In the genomic region with DNA sequence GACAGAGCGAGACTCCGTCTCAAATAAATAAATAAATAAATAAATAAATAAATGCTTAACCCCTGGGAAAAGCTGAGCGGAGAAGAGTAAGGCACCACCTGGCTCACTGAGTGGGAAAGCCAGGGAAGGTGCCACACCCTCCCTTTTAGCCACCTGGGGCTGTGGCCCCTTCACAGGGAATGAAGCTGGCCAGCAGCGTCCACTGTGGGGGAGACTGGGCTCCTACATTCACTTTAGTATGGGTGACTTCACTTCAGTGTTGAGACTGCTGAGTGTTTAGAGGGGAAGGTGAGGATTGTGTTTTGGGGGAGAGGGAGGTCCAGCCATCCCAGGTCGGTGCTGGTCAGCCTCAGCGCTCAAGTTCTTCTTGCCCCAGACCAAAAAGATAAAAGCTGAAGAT, we compare ENCODE assay signal across 8 cellular contexts. TPM values are rescaled to one million over a fixed set of nuclear protein-coding genes. Genes with fewer than 3 reads are reported as not detected.
DNase-seq lines count a peak whose midpoint lies in the region; ATAC-seq, FAIRE-seq and TF ChIP-seq lines count a peak whose summit lies in the region.

No MANE protein-coding gene starts in this region.

- TF ChIP-seq POLR2A in H54 (IDR thresholded peaks at IDR 0.05; ENCODE audit: low read depth, low read length) = no peak

- H3K9me3 Mint-ChIP-seq in naive thymus-derived CD8-positive, alpha-beta T cell = no peaks in the 10 kb centered on the region

- H4K20me1 ChIP-seq in Karpas-422 (ENCODE audit: insufficient read depth, low read depth, low read length) = no peaks in the 10 kb centered on the region

- H3K9me2 ChIP-seq in Karpas-422 (replicated peaks; ENCODE audit: insufficient read depth, low read length) = no peaks in the 10 kb centered on the region

- ATAC-seq in naive thymus-derived CD8-positive, alpha-beta T cell = no peak
- ATAC-seq in left colon = no peak
- no peak for ATAC-seq in GM19463 (IDR thresholded peaks at IDR 0.05; ENCODE audit: unreplicated experiment)

- H3K27ac ChIP-seq in Karpas-422 (ENCODE audit: low read length) = no peak overlapping the region
- H3K27ac ChIP-seq in dorsolateral prefrontal cortex = peak overlapping the region in 57 of 59 donors; percentile 26 to 99 (median 97)

- H3K9ac ChIP-seq in Karpas-422 (ENCODE audit: low read length) = peak overlapping the region; percentile 45

- no peaks in the 10 kb centered on the region for H3K27me3 ChIP-seq in Karpas-422 (ENCODE audit: low read length)
- no peaks in the 10 kb centered on the region for H3K27me3 ChIP-seq in dorsolateral prefrontal cortex

- peak overlapping the region; percentile 88 to 98 (median 94) for H3K4me3 Mint-ChIP-seq in naive thymus-derived CD8-positive, alpha-beta T cell

- FAIRE-seq in H54 (lab: Jason Lieb, UNC) = no peak

- H3K4me3 ChIP-seq in AG10803 (ENCODE audit: low read length) (peak overlapping the region; percentile 90), Karpas-422 (ENCODE audit: low read length) (peak overlapping the region; percentile 92; the same call in 1 of the 2 replicates), dorsolateral prefrontal cortex (peak overlapping the region; percentile 48 to 90 (median 79))

- peaks cover 73% of the 10 kb centered on the region for H3K4me1 ChIP-seq in Karpas-422 (ENCODE audit: low read length)

- no peaks in the 10 kb centered on the region for H3K27me3 Mint-ChIP-seq in naive thymus-derived CD8-positive, alpha-beta T cell

- no peaks in the 10 kb centered on the region for H3K9me3 ChIP-seq in Karpas-422 (ENCODE audit: low read length)

- peaks cover 39 to 89% (median 66%) of the 10 kb centered on the region in 4 donors for H3K4me1 Mint-ChIP-seq in naive thymus-derived CD8-positive, alpha-beta T cell

- DNase-seq in AG10803 (ENCODE audit: low read depth) (no peak), Karpas-422 (peak; percentile 38), dorsolateral prefrontal cortex (no peak), left colon (no peak), H54 (ENCODE audit: insufficient read length, low spot score) (no peak), SKM-1 (lab: John Stamatoyannopoulos, UW; ENCODE audit: unreplicated experiment) (no peak)
- DNase-seq in naive thymus-derived CD8-positive, alpha-beta T cell = peak in 1 of 10 donors; percentile 35

- H3K36me3 Mint-ChIP-seq in naive thymus-derived CD8-positive, alpha-beta T cell = peaks cover 0 to 35% (median 2%) of the 10 kb centered on the region in 3 donors

- TF ChIP-seq CTCF in AG10803 (conservative IDR thresholded peaks at IDR 0.05; ENCODE audit: low read length) (no peak), dorsolateral prefrontal cortex (IDR thresholded peaks at IDR 0.05 in 54 of 56, conservative IDR thresholded peaks at IDR 0.05 in 2 of 56; ENCODE audit: low read depth in 1 of 56, partially characterized antibody in 56 of 56) (no peak)

- H3K4me2 ChIP-seq in Karpas-422 (ENCODE audit: low read depth, low read length, poor library complexity, severe bottlenecking) = peak overlapping the region; percentile 90

- H2AFZ ChIP-seq in Karpas-422 (ENCODE audit: low read length) = no peak overlapping the region

- intact Hi-C loops in dorsolateral prefrontal cortex (cut with DNase I) (no loop called here), left colon (cut with DNase I, micrococcal nuclease) (no loop called here)

- POLR2A ChIA-PET in naive thymus-derived CD8-positive, alpha-beta T cell (lab: Charles Lee) = interaction anchor here (0.6 to 16.3 kb wide), 7 partner anchors 11 to 403 kb away, joined by 3 to 559 read pairs (median 4); partner anchors contain the start of genes NEMP1, PTGES3 and STAT6

- H3K79me2 ChIP-seq in Karpas-422 (ENCODE audit: low read length) = peaks cover 25% of the 10 kb centered on the region

- peak overlapping the region; percentile 78 to 95 (median 86) for H3K27ac Mint-ChIP-seq in naive thymus-derived CD8-positive, alpha-beta T cell

- H3K36me3 ChIP-seq in Karpas-422 (ENCODE audit: insufficient read depth, low read length) = peaks cover 4% of the 10 kb centered on the region; the same call in 1 of the 2 replicates

RNA-seq across cellular contexts. Expression of gene NAB2, which starts 1.5 kb away (rescaled TPM):
- total RNA-seq in Karpas-422 (2014; rRNA removed; shearing (Covaris generic); ENCODE audit: low replicate concordance) = 19.4 and 38.0 TPM in 2 replicates
- total RNA-seq in dorsolateral prefrontal cortex (10 to 100 TPM; 15.3 to 64.0 (median 32.6) TPM), left colon (1 to 10 TPM; 2.3 to 8.9 TPM)
- 10 to 100 TPM; 16.0 to 19.2 TPM for total RNA-seq in naive thymus-derived CD8-positive, alpha-beta T cell
- 1 to 10 TPM; 1.2 to 4.0 (median 1.3) TPM for polyA plus RNA-seq in naive thymus-derived CD8-positive, alpha-beta T cell

RNA-seq across cellular contexts. Expression of gene NEMP1, which starts 11.9 kb away (rescaled TPM):
- 34.2 and 59.6 TPM in 2 replicates for total RNA-seq in Karpas-422 (2014; rRNA removed; shearing (Covaris generic); ENCODE audit: low replicate concordance)
- total RNA-seq in dorsolateral prefrontal cortex (10 to 100 TPM in 52 of 120 experiments, 1 to 10 TPM in 68; 5.4 to 18.4 (median 9.6) TPM), left colon (1 to 10 TPM; 4.9 to 5.8 TPM)
- 10 to 100 TPM; 27.8 to 29.5 TPM for total RNA-seq in naive thymus-derived CD8-positive, alpha-beta T cell
- 1 to 10 TPM; 2.6 to 5.5 (median 4.1) TPM for polyA plus RNA-seq in naive thymus-derived CD8-positive, alpha-beta T cell

RNA-seq across cellular contexts. Expression of gene STAT6, which starts 20.7 kb away (rescaled TPM):
- 116 and 140 TPM in 2 replicates for total RNA-seq in Karpas-422 (2014; rRNA removed; shearing (Covaris generic); ENCODE audit: low replicate concordance)
- total RNA-seq in dorsolateral prefrontal cortex = 10 to 100 TPM; 30.1 to 85.6 (median 49.8) TPM
- 100 to 1,000 TPM; 298 to 316 TPM for total RNA-seq in naive thymus-derived CD8-positive, alpha-beta T cell
- 10 to 100 TPM; 80.2 to 97.1 (median 80.5) TPM for polyA plus RNA-seq in naive thymus-derived CD8-positive, alpha-beta T cell
- 100 to 1,000 TPM; 182 to 214 TPM for total RNA-seq in left colon

RNA-seq across cellular contexts. Expression of gene LRP1, which starts 37.8 kb away (rescaled TPM):
- 0.56 and 3.1 TPM in 2 replicates for total RNA-seq in Karpas-422 (2014; rRNA removed; shearing (Covaris generic); ENCODE audit: low replicate concordance)
- total RNA-seq in dorsolateral prefrontal cortex (100 to 1,000 TPM; 152 to 428 (median 234) TPM), left colon (100 to 1,000 TPM; 117 to 119 TPM)
- 1 to 10 TPM; 4.9 to 6.0 TPM for total RNA-seq in naive thymus-derived CD8-positive, alpha-beta T cell
- polyA plus RNA-seq in naive thymus-derived CD8-positive, alpha-beta T cell = under 1 TPM in 2 of 3 donors, not detected in 1; 0.51 to 0.52 TPM

RNA-seq across cellular contexts. Expression of gene MYO1A, which starts 40.5 kb away (rescaled TPM):
- 0.11 and 3.8 TPM in 2 replicates for total RNA-seq in Karpas-422 (2014; rRNA removed; shearing (Covaris generic); ENCODE audit: low replicate concordance)
- total RNA-seq in dorsolateral prefrontal cortex = 1 to 10 TPM in 42 of 120 experiments, under 1 TPM in 65, not detected in 13; 0.13 to 3.6 (median 0.84) TPM
- 1 to 10 TPM in 1 of 2 experiments, under 1 TPM in 1; 0.39 to 1.1 TPM for total RNA-seq in naive thymus-derived CD8-positive, alpha-beta T cell
- under 1 TPM in 1 of 3 donors, not detected in 2; 0.05 TPM for polyA plus RNA-seq in naive thymus-derived CD8-positive, alpha-beta T cell
- 100 to 1,000 TPM; 281 to 296 TPM for total RNA-seq in left colon
